Comparison of ENCODE assay signal across 12 cellular contexts in genomic region chr18:63236417-63236816, GRCh38.
DNase-seq lines count a peak whose midpoint lies in the region; ATAC-seq and TF ChIP-seq lines count a peak whose summit lies in the region.
"Had no signal": no experiment of that assay in that cellular context is flagged by ENCODE, and none has a peak within 500 bp of the region (broad histone marks: within the 10 kb centered on the region; RNA-seq: fewer than 3 reads in every experiment).

No MANE protein-coding gene starts in this region.

- ATAC-seq in upper lobe of right lung (peak; percentile 87), GM21390 (IDR thresholded peaks at IDR 0.05; ENCODE audit: unreplicated experiment) (no peak), HG02798 (IDR thresholded peaks at IDR 0.05; ENCODE audit: poor library complexity, unreplicated experiment) (no peak)

- TF ChIP-seq CTCF in brain (conservative IDR thresholded peaks at IDR 0.05) (no peak), upper lobe of right lung (IDR thresholded peaks at IDR 0.05) (no peak)

- H3K4me3 Mint-ChIP-seq in activated naive CD4-positive, alpha-beta T cell treated with anti-CD3 and anti-CD28 coated beads, Interleukin-2, amount 10 ng/mL, durations not matched to agents 7 days and 5 days, result no peak overlapping the region
- H3K4me3 Mint-ChIP-seq in brain, result no peak overlapping the region

- H3K27ac Mint-ChIP-seq in activated naive CD4-positive, alpha-beta T cell treated with anti-CD3 and anti-CD28 coated beads, Interleukin-2, amount 10 ng/mL, durations not matched to agents 7 days and 5 days, result peak overlapping the region; percentile 9
- H3K27ac Mint-ChIP-seq in brain, result peak overlapping the region in 3 of 5 experiments; percentile 70 to 98 (median 95)

- no peaks in the 10 kb centered on the region for H3K36me3 ChIP-seq in upper lobe of right lung
- H3K36me3 ChIP-seq: cardiac muscle cell had no signal

- H3K4me1 Mint-ChIP-seq in activated naive CD4-positive, alpha-beta T cell treated with anti-CD3 and anti-CD28 coated beads, Interleukin-2, amount 10 ng/mL, durations not matched to agents 7 days and 5 days, result peaks cover 60% of the 10 kb centered on the region
- peaks cover 42% of the 10 kb centered on the region for H3K4me1 Mint-ChIP-seq in brain

- no peaks in the 10 kb centered on the region for H3K9me3 ChIP-seq in upper lobe of right lung

- intact Hi-C loops in upper lobe of right lung (cut with DNase I), result no loop called here

- peaks cover 29% of the 10 kb centered on the region for H3K4me1 ChIP-seq in upper lobe of right lung

- no peaks in the 10 kb centered on the region for H3K27me3 Mint-ChIP-seq in activated naive CD4-positive, alpha-beta T cell treated with anti-CD3 and anti-CD28 coated beads, Interleukin-2, amount 10 ng/mL, durations not matched to agents 7 days and 5 days
- H3K27me3 Mint-ChIP-seq in brain, result no peaks in the 10 kb centered on the region

- H3K27me3 ChIP-seq in upper lobe of right lung, result no peaks in the 10 kb centered on the region
- H3K27me3 ChIP-seq: cardiac muscle cell had no signal

- H3K27ac ChIP-seq in upper lobe of right lung, result peak overlapping the region; percentile 81
- H3K27ac ChIP-seq: cardiac muscle cell, VCaP had no signal

- CTCF ChIA-PET in activated naive CD4-positive, alpha-beta T cell treated with anti-CD3 and anti-CD28 coated beads, Interleukin-2, amount 10 ng/mL, durations not matched to agents 7 days and 5 days (lab: Charles Lee), result interaction anchor here (1.1 kb wide), 1 partner anchor 83 kb away, joined by 4 read pairs; the partner anchor contains the start of gene BCL2

- peaks cover 81% of the 10 kb centered on the region for H3K36me3 Mint-ChIP-seq in activated naive CD4-positive, alpha-beta T cell treated with anti-CD3 and anti-CD28 coated beads, Interleukin-2, amount 10 ng/mL, durations not matched to agents 7 days and 5 days
- no peaks in the 10 kb centered on the region for H3K36me3 Mint-ChIP-seq in brain

- H3K4me3 ChIP-seq in upper lobe of right lung, result peak overlapping the region; percentile 20
- H3K4me3 ChIP-seq: cardiac muscle cell, GM12878 had no signal

- peaks cover 16% of the 10 kb centered on the region for H3K9me3 Mint-ChIP-seq in activated naive CD4-positive, alpha-beta T cell treated with anti-CD3 and anti-CD28 coated beads, Interleukin-2, amount 10 ng/mL, durations not matched to agents 7 days and 5 days
- peaks cover 0 to 2% (median 0%) of the 10 kb centered on the region in 5 experiments for H3K9me3 Mint-ChIP-seq in brain

- DNase-seq in activated naive CD4-positive, alpha-beta T cell treated with anti-CD3 and anti-CD28 coated beads, Interleukin-2, amount 10 ng/mL, durations not matched to agents 7 days and 5 days, result no peak
- no peak for DNase-seq in activated naive CD4-positive, alpha-beta T cell (lab: John Stamatoyannopoulos, UW)
- DNase-seq in mucosa of gallbladder (ENCODE audit: low spot score) (peak; percentile 29), upper lobe of right lung (no peak), NCI-H446 (lab: John Stamatoyannopoulos, UW) (no peak)
- DNase-seq: NCI-H446 treated with DMSO at 0.1 percent for 48 hours had no signal
